20 cellular contexts compared by ENCODE assay signal in the genomic region with DNA sequence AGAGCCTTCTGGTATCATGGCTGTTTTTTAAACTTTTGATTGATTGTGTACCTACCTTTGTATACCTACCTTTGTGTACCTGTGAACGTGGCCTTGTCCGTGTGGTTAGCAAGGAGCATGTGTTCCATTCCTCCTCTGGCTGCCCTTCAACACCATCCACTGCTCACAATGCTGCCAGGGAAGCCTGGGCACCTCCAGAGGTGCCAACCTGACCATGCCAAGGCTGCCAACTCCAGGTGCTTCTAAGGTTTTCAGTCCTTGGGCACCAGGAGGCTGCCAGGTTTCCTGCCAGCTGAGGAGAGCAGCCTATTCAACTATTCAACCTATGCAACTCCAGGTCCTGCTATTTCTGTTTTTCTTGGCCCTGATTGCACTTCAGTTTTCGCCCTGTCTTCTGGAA. TPM values are rescaled to one million over a fixed set of nuclear protein-coding genes. Genes with fewer than 3 reads are reported as not detected.
A peak's percentile ranks its signal among the peaks of the same experiment; 100 is the strongest.
DNase-seq lines count a peak whose midpoint lies in the region; ATAC-seq, FAIRE-seq and TF ChIP-seq lines count a peak whose summit lies in the region.
"Had no signal": no experiment of that assay in that cellular context is flagged by ENCODE, and none has a peak within 500 bp of the region (broad histone marks: within the 10 kb centered on the region; RNA-seq: fewer than 3 reads in every experiment).

No MANE protein-coding gene starts in this region.

- WGBS in body of pancreas, 2 donors: 40 to 47% methylated on average over 3 of the region's 3 CpGs
- 34 to 43% methylated on average over 3 of the region's 3 CpGs for WGBS in pancreas, 2 donors
- 43% methylated on average over 3 of the region's 3 CpGs for WGBS in thyroid gland, 2 donors

- intact Hi-C loops in body of pancreas (cut with DNase I) (no loop called here), pancreas (cut with DNase I) (no loop called here), thyroid gland (cut with DNase I) (no loop called here)

- TF ChIP-seq CTCF in body of pancreas (IDR thresholded peaks at IDR 0.05) (peak in 1 of 7 experiments; percentile 10), pancreas (IDR thresholded peaks at IDR 0.05) (no peak), thyroid gland (IDR thresholded peaks at IDR 0.05) (no peak)

- FAIRE-seq in pancreas (lab: Jason Lieb, UNC): no peak
- FAIRE-seq: A549, D721Med, G401.6, GM12891, GM19239 had no signal

- H3K9me3 ChIP-seq in body of pancreas (no peaks in the 10 kb centered on the region), pancreas (peaks cover 0 to 3% (median 0%) of the 10 kb centered on the region in 4 donors), thyroid gland (no peaks in the 10 kb centered on the region)

- H3K4me3 ChIP-seq in body of pancreas (no peak overlapping the region), pancreas (no peak overlapping the region), thyroid gland (replicated peaks in 1 of 3) (no peak overlapping the region)
- H3K4me3 ChIP-seq: A549 had no signal

- TF ChIP-seq POLR2A in body of pancreas (IDR thresholded peaks at IDR 0.05) (peak in 1 of 3 donors; percentile 35), thyroid gland (IDR thresholded peaks at IDR 0.05) (no peak)

- DNase-seq in body of pancreas (peak; percentile 88 to 95 (median 94)), pancreas (peak in 5 of 6 donors; percentile 82 to 93 (median 89)), thyroid gland (peak; percentile 90 to 91), NCI-H82 (lab: John Stamatoyannopoulos, UW) (no peak), SIG-M5 treated with dmso at 0.1 percent for 504 hours (lab: John Stamatoyannopoulos, UW; ENCODE audit: unreplicated experiment) (no peak)
- DNase-seq: AML-193; Caco-2; Calu3; CD4-positive, alpha-beta T cell; CD8-positive, alpha-beta T cell; DMS79 treated with DMSO at 0.1 percent for 48 hours; GF-D8 had no signal

- H3K36me3 ChIP-seq in body of pancreas (replicated peaks in 1 of 2; ENCODE audit: insufficient read depth in 1 of 2, low read depth in 2 of 2) (no peaks in the 10 kb centered on the region), pancreas (no peaks in the 10 kb centered on the region), thyroid gland (no peaks in the 10 kb centered on the region)

- H3K27ac ChIP-seq in body of pancreas (peak overlapping the region; percentile 70 to 80 (median 76)), pancreas (peak overlapping the region; percentile 18 to 68 (median 62)), thyroid gland (peak overlapping the region; percentile 21 to 70 (median 68))
- H3K27ac ChIP-seq: 22Rv1; A549; BLaER1 treated with 17β-estradiol and CSF1 and Interleukin-3, amounts not matched to agents 10 nM and 100 nM; C4-2B had no signal

- H3K4me1 ChIP-seq in body of pancreas: peaks cover 23% of the 10 kb centered on the region
- H3K4me1 ChIP-seq in pancreas: no peaks in the 10 kb centered on the region
- peaks cover 0 to 14% of the 10 kb centered on the region in 2 donors for H3K4me1 ChIP-seq in thyroid gland
- H3K4me1 ChIP-seq: A549 had no signal

- H3K27me3 ChIP-seq in body of pancreas (no peaks in the 10 kb centered on the region), pancreas (no peaks in the 10 kb centered on the region), thyroid gland (no peaks in the 10 kb centered on the region)
- H3K27me3 ChIP-seq: BLaER1 treated with 17β-estradiol and CSF1 and Interleukin-3, amounts not matched to agents 10 nM and 100 nM had no signal

- ATAC-seq in body of pancreas (peak; percentile 95), pancreas (peak; percentile 83 to 95 (median 92))
- ATAC-seq: A549; CD8-positive, alpha-beta T cell had no signal

RNA-seq across cellular contexts. Expression of gene ARL4D, which starts 17.6 kb away (rescaled TPM):
- total RNA-seq in body of pancreas (1 to 10 TPM; 2.1 to 4.6 TPM), pancreas (1 to 10 TPM; 1.2 to 2.6 (median 1.5) TPM), thyroid gland (10 to 100 TPM; 32.8 to 57.4 (median 48.9) TPM)
- polyA plus RNA-seq in pancreas: 1 to 10 TPM; 2.1 to 3.9 TPM

Comparison
In these comparisons a context has a peak if more than half of its experiments do, and no peak if none do; other contexts are left out.
1. DNase-seq: peak in body of pancreas (4 of 4), pancreas (5 of 6) and thyroid gland (2 of 2); none in NCI-H82 (single experiment) and SIG-M5 treated with dmso at 0.1 percent for 504 hours (single experiment).
2. RNA of gene ARL4D, which starts 17.6 kb away (total RNA-seq): 32.8 to 57.4 TPM in thyroid gland; 2.1 to 4.6 TPM in body of pancreas and 1.2 to 2.6 TPM in pancreas; every median in the first group is over 4 times any median in the second.
3. Peak in every context shown above with its lines, with median percentiles within 50 percentile points of each other: H3K27ac ChIP-seq.